ENCODE assay signal across 27 cellular contexts in genomic region chr12:124336184-124336437, GRCh38. TPM values are rescaled to one million over a fixed set of nuclear protein-coding genes. Genes with fewer than 3 reads are reported as not detected.
"Had no signal": no experiment of that assay in that cellular context is flagged by ENCODE, and none has a peak within 500 bp of the region (broad histone marks: within the 10 kb centered on the region; RNA-seq: fewer than 3 reads in every experiment).

No MANE protein-coding gene starts in this region.

- DNase-seq: dermis blood vessel endothelial cell; dorsolateral prefrontal cortex; effector CD4-positive, alpha-beta T cell; effector memory CD4-positive, alpha-beta T cell; endodermal cell; foreskin keratinocyte; gastrocnemius medialis; glutamatergic neuron; head of caudate nucleus; heart right ventricle; hippocampal formation; islet precursor cell; left cardiac atrium; left ventricle myocardium superior; lower lobe of right lung; mesenchymal stem cell; naive B cell had no signal

- ATAC-seq: foreskin keratinocyte, gastrocnemius medialis, left cardiac atrium, left lung, left ventricle myocardium superior, lower lobe of right lung, mucosa of descending colon had no signal

- H3K27me3 ChIP-seq: dorsolateral prefrontal cortex, esophagus muscularis mucosa, foreskin keratinocyte, gastrocnemius medialis, heart right ventricle, left lung had no signal

- H3K27me3 Mint-ChIP-seq: naive B cell had no signal

- FAIRE-seq: colon, endometrium, endothelial cell of umbilical vein had no signal

- H3K27ac Mint-ChIP-seq: endodermal cell, mesothelial cell of epicardium had no signal

- H3K9me3 Mint-ChIP-seq: endodermal cell, mesothelial cell of epicardium, naive B cell had no signal

- H3K27ac ChIP-seq: coronary artery, esophagus muscularis mucosa, foreskin keratinocyte, heart right ventricle, left lung, lower lobe of right lung had no signal

- H3K4me3 Mint-ChIP-seq: endodermal cell, mesothelial cell of epicardium, naive B cell had no signal

- H3K4me1 ChIP-seq: esophagus muscularis mucosa, foreskin keratinocyte, gastrocnemius medialis, heart right ventricle, left lung, lower lobe of right lung had no signal

- H3K4me1 Mint-ChIP-seq: endodermal cell, mesothelial cell of epicardium had no signal

- H3K9me3 ChIP-seq: esophagus muscularis mucosa, gastrocnemius medialis, heart right ventricle, left lung, lower lobe of right lung, mucosa of descending colon had no signal

- H3K4me3 ChIP-seq: coronary artery, dorsolateral prefrontal cortex, esophagus muscularis mucosa, gastrocnemius medialis, heart right ventricle, left lung, lower lobe of right lung, mucosa of descending colon had no signal

RNA-seq across cellular contexts. Expression of gene RFLNA, which starts 41.2 kb away (rescaled TPM):
- total RNA-seq: fibroblast of lung, mesenteric fat pad had no signal
